7 cellular contexts compared by ENCODE assay signal in genomic region chr10:71461457-71461856, GRCh38.
"Had no signal": no experiment of that assay in that cellular context is flagged by ENCODE, and none has a peak within 500 bp of the region (broad histone marks: within the 10 kb centered on the region; RNA-seq: fewer than 3 reads in every experiment).

No MANE protein-coding gene starts in this region.

- H3K36me3 Mint-ChIP-seq: IgD-negative memory B cell had no signal

- H3K27ac ChIP-seq: HL-60 had no signal

- H3K27ac Mint-ChIP-seq: IgD-negative memory B cell had no signal

- H3K4me1 Mint-ChIP-seq: IgD-negative memory B cell had no signal

- FAIRE-seq: HepG2, HTR-8/SVneo, K562 had no signal

- DNase-seq: IMR-90, KBM-7 had no signal

- H3K4me3 ChIP-seq: K562 had no signal

- H3K9me3 Mint-ChIP-seq: IgD-negative memory B cell had no signal
